ENCODE assay signal across 8 cellular contexts in genomic region chr6:54267798-54268197, GRCh38. TPM values are rescaled to one million over a fixed set of nuclear protein-coding genes. Genes with fewer than 3 reads are reported as not detected.
DNase-seq lines count a peak whose midpoint lies in the region; ATAC-seq and TF ChIP-seq lines count a peak whose summit lies in the region.

No MANE protein-coding gene starts in this region.

- no peaks in the 10 kb centered on the region for H3K9me2 ChIP-seq in DOHH2 (replicated peaks; ENCODE audit: control insufficient read depth, low read length)
- H3K9me2 ChIP-seq in hepatocyte (replicated peaks; ENCODE audit: insufficient read depth), result no peaks in the 10 kb centered on the region

- H3K4me2 ChIP-seq in DOHH2 (ENCODE audit: low read length), result no peak overlapping the region
- H3K4me2 ChIP-seq in hepatocyte, result no peak overlapping the region

- H3K79me2 ChIP-seq in DOHH2 (ENCODE audit: control insufficient read depth, low read length) (no peaks in the 10 kb centered on the region), hepatocyte (no peaks in the 10 kb centered on the region)

- no peak overlapping the region for H3K27ac Mint-ChIP-seq in activated CD4-positive, alpha-beta T cell treated with anti-CD3 and anti-CD28 coated beads for 36 hours
- H3K27ac Mint-ChIP-seq in activated CD4-positive, alpha-beta T cell treated with anti-CD3 and anti-CD28 coated beads, Interleukin-2, amount 10 ng/mL, durations not matched to agents 7 days and 5 days, result no peak overlapping the region

- POLR2A ChIA-PET in activated CD4-positive, alpha-beta T cell treated with anti-CD3 and anti-CD28 coated beads for 36 hours (lab: Charles Lee), result no interaction called here
- POLR2A ChIA-PET in activated CD4-positive, alpha-beta T cell treated with anti-CD3 and anti-CD28 coated beads, Interleukin-2, amount 10 ng/mL, durations not matched to agents 7 days and 5 days (lab: Charles Lee), result no interaction called here

- H3K36me3 ChIP-seq in DOHH2 (ENCODE audit: control insufficient read depth, low read length) (no peaks in the 10 kb centered on the region), hepatocyte (replicated peaks; ENCODE audit: insufficient read depth, low read depth) (no peaks in the 10 kb centered on the region), esophagus squamous epithelium (no peaks in the 10 kb centered on the region)

- intact Hi-C loops in activated CD4-positive, alpha-beta T cell treated with anti-CD3 and anti-CD28 coated beads for 36 hours (cut with DNase I, micrococcal nuclease), result loop anchor here (5.0 to 10.0 kb wide), 2 partner anchors 280 to 283 kb away; no protein-coding TSS in a partner anchor
- intact Hi-C loops in esophagus squamous epithelium (cut with DNase I), result no loop called here

- no peaks in the 10 kb centered on the region for H4K20me1 ChIP-seq in DOHH2 (ENCODE audit: control insufficient read depth, insufficient read depth, low read depth, low read length)
- H4K20me1 ChIP-seq in hepatocyte (ENCODE audit: insufficient read depth, poor library complexity, severe bottlenecking), result no peaks in the 10 kb centered on the region

- no peaks in the 10 kb centered on the region for H3K4me1 Mint-ChIP-seq in activated CD4-positive, alpha-beta T cell treated with anti-CD3 and anti-CD28 coated beads for 36 hours
- no peaks in the 10 kb centered on the region for H3K4me1 Mint-ChIP-seq in activated CD4-positive, alpha-beta T cell treated with anti-CD3 and anti-CD28 coated beads, Interleukin-2, amount 10 ng/mL, durations not matched to agents 7 days and 5 days

- peak; percentile 39 for DNase-seq in RPMI8226
- peak; percentile 65 for DNase-seq in hepatocyte (ENCODE audit: low spot score)
- DNase-seq in activated CD4-positive, alpha-beta T cell treated with anti-CD3 and anti-CD28 coated beads for 36 hours, result no peak
- DNase-seq in activated CD4-positive, alpha-beta T cell treated with anti-CD3 and anti-CD28 coated beads, Interleukin-2, amount 10 ng/mL, durations not matched to agents 7 days and 5 days, result no peak
- DNase-seq in esophagus squamous epithelium (lab: John Stamatoyannopoulos, UW), result no peak

- 56% methylated on average over 2 of the region's 2 CpGs for WGBS in hepatocyte (ENCODE audit: low lambda C conversion rate, missing lambda C conversion rate)
- WGBS in esophagus squamous epithelium, 2 donors, result 60 to 73% methylated on average over 2 of the region's 2 CpGs

- H2AFZ ChIP-seq in hepatocyte, result no peak overlapping the region

- ATAC-seq in HG02885 (IDR thresholded peaks at IDR 0.05; ENCODE audit: poor library complexity, unreplicated experiment) (peak; percentile 51), GM18505 (IDR thresholded peaks at IDR 0.05; ENCODE audit: unreplicated experiment) (no peak)
- no peak for ATAC-seq in activated CD4-positive, alpha-beta T cell treated with anti-CD3 and anti-CD28 coated beads for 36 hours

- H3K27ac ChIP-seq in DOHH2 (ENCODE audit: low read depth, low read length), result no peak overlapping the region
- no peak overlapping the region for H3K27ac ChIP-seq in hepatocyte
- H3K27ac ChIP-seq in esophagus squamous epithelium, result no peak overlapping the region

- H3F3A ChIP-seq in DOHH2 (ENCODE audit: control insufficient read depth, insufficient read depth), result no peaks in the 10 kb centered on the region

- no peak overlapping the region for H3K4me3 Mint-ChIP-seq in activated CD4-positive, alpha-beta T cell treated with anti-CD3 and anti-CD28 coated beads for 36 hours
- no peak overlapping the region for H3K4me3 Mint-ChIP-seq in activated CD4-positive, alpha-beta T cell treated with anti-CD3 and anti-CD28 coated beads, Interleukin-2, amount 10 ng/mL, durations not matched to agents 7 days and 5 days

- H3K4me1 ChIP-seq in DOHH2 (ENCODE audit: control insufficient read depth, low read length), result no peaks in the 10 kb centered on the region
- no peaks in the 10 kb centered on the region for H3K4me1 ChIP-seq in hepatocyte (ENCODE audit: insufficient read depth)
- no peaks in the 10 kb centered on the region for H3K4me1 ChIP-seq in esophagus squamous epithelium

- TF ChIP-seq POLR2A in esophagus squamous epithelium (IDR thresholded peaks at IDR 0.05) (no peak), GM18505 (IDR thresholded peaks at IDR 0.05; ENCODE audit: borderline replicate concordance, extremely low read depth, insufficient read depth, insufficient read length) (no peak)

- peaks cover 3% of the 10 kb centered on the region for H3K27me3 Mint-ChIP-seq in activated CD4-positive, alpha-beta T cell treated with anti-CD3 and anti-CD28 coated beads for 36 hours
- no peaks in the 10 kb centered on the region for H3K27me3 Mint-ChIP-seq in activated CD4-positive, alpha-beta T cell treated with anti-CD3 and anti-CD28 coated beads, Interleukin-2, amount 10 ng/mL, durations not matched to agents 7 days and 5 days

- H3K27me3 ChIP-seq in DOHH2 (ENCODE audit: control insufficient read depth, low read length), result no peaks in the 10 kb centered on the region
- no peaks in the 10 kb centered on the region for H3K27me3 ChIP-seq in hepatocyte
- no peaks in the 10 kb centered on the region for H3K27me3 ChIP-seq in esophagus squamous epithelium

- TF ChIP-seq CTCF in DOHH2 (IDR thresholded peaks at IDR 0.05; ENCODE audit: low read depth, low read length, poor library complexity, severe bottlenecking) (peak; percentile 52), hepatocyte (IDR thresholded peaks at IDR 0.05; ENCODE audit: poor library complexity) (peak; percentile 48), esophagus squamous epithelium (IDR thresholded peaks at IDR 0.05) (peak in 3 of 6 experiments; percentile 22 to 51 (median 25))

- no peaks in the 10 kb centered on the region for H3K9me3 Mint-ChIP-seq in activated CD4-positive, alpha-beta T cell treated with anti-CD3 and anti-CD28 coated beads for 36 hours (ENCODE audit: low read depth)
- H3K9me3 Mint-ChIP-seq in activated CD4-positive, alpha-beta T cell treated with anti-CD3 and anti-CD28 coated beads, Interleukin-2, amount 10 ng/mL, durations not matched to agents 7 days and 5 days, result no peaks in the 10 kb centered on the region

- H3K4me3 ChIP-seq in DOHH2 (ENCODE audit: low read length), result no peak overlapping the region
- H3K4me3 ChIP-seq in hepatocyte, result no peak overlapping the region
- no peak overlapping the region for H3K4me3 ChIP-seq in esophagus squamous epithelium

- H3K36me3 Mint-ChIP-seq in activated CD4-positive, alpha-beta T cell treated with anti-CD3 and anti-CD28 coated beads for 36 hours (ENCODE audit: low read depth), result no peaks in the 10 kb centered on the region
- H3K36me3 Mint-ChIP-seq in activated CD4-positive, alpha-beta T cell treated with anti-CD3 and anti-CD28 coated beads, Interleukin-2, amount 10 ng/mL, durations not matched to agents 7 days and 5 days (ENCODE audit: low read depth), result no peaks in the 10 kb centered on the region

- H3K9me3 ChIP-seq in DOHH2 (ENCODE audit: control insufficient read depth, insufficient read depth, low read length) (no peaks in the 10 kb centered on the region), hepatocyte (ENCODE audit: low read depth) (no peaks in the 10 kb centered on the region), esophagus squamous epithelium (no peaks in the 10 kb centered on the region)

- CTCF ChIA-PET in activated CD4-positive, alpha-beta T cell treated with anti-CD3 and anti-CD28 coated beads for 36 hours (lab: Charles Lee), result no interaction called here
- CTCF ChIA-PET in activated CD4-positive, alpha-beta T cell treated with anti-CD3 and anti-CD28 coated beads, Interleukin-2, amount 10 ng/mL, durations not matched to agents 7 days and 5 days (lab: Charles Lee), result no interaction called here

RNA-seq across cellular contexts. Expression of gene TINAG, which starts 40.4 kb away (rescaled TPM):
- 0.76 and 1.1 TPM in 2 replicates for total RNA-seq in hepatocyte
- 0.26 and 0.76 TPM in 2 replicates for polyA plus RNA-seq in hepatocyte
- not detected for total RNA-seq in activated CD4-positive, alpha-beta T cell treated with anti-CD3 and anti-CD28 coated beads for 36 hours
- not detected for total RNA-seq in activated CD4-positive, alpha-beta T cell treated with anti-CD3 and anti-CD28 coated beads, Interleukin-2, amount 10 ng/mL, durations not matched to agents 7 days and 5 days
- not detected for total RNA-seq in esophagus squamous epithelium

Comparison
In these comparisons a context has a peak if more than half of its experiments do, and no peak if none do; other contexts are left out.
1. DNase-seq: peak in RPMI8226 (single experiment) and hepatocyte (single experiment); none in activated CD4-positive, alpha-beta T cell treated with anti-CD3 and anti-CD28 coated beads for 36 hours (single experiment), activated CD4-positive, alpha-beta T cell treated with anti-CD3 and anti-CD28 coated beads, Interleukin-2, amount 10 ng/mL, durations not matched to agents 7 days and 5 days (single experiment) and esophagus squamous epithelium (single experiment).